Comparison of ENCODE assay signal across 11 cellular contexts in genomic region chr10:127715782-127716378, GRCh38. TPM values are rescaled to one million over a fixed set of nuclear protein-coding genes. Genes with fewer than 3 reads are reported as not detected.
A peak's percentile ranks its signal among the peaks of the same experiment; 100 is the strongest.
DNase-seq lines count a peak whose midpoint lies in the region; ATAC-seq and TF ChIP-seq lines count a peak whose summit lies in the region.
"Had no signal": no experiment of that assay in that cellular context is flagged by ENCODE, and none has a peak within 500 bp of the region (broad histone marks: within the 10 kb centered on the region; RNA-seq: fewer than 3 reads in every experiment).

No MANE protein-coding gene starts in this region.

- H3K9me3 ChIP-seq in left lung = no peaks in the 10 kb centered on the region
- no peaks in the 10 kb centered on the region for H3K9me3 ChIP-seq in sigmoid colon
- H3K9me3 ChIP-seq: neutrophil had no signal

- H3K27ac ChIP-seq in VCaP (no peak overlapping the region), left lung (no peak overlapping the region), sigmoid colon (no peak overlapping the region)
- H3K27ac ChIP-seq: neutrophil had no signal

- TF ChIP-seq CTCF in GM20000 (IDR thresholded peaks at IDR 0.05; ENCODE audit: extremely low read depth, missing control alignments) (no peak), VCaP (conservative IDR thresholded peaks at IDR 0.05) (peak; percentile 69), left lung (IDR thresholded peaks at IDR 0.05) (peak in 1 of 2 donors; percentile 41), sigmoid colon (IDR thresholded peaks at IDR 0.05) (peak in 2 of 4 experiments; percentile 11 to 12)

- H3K4me1 ChIP-seq in left lung (no peaks in the 10 kb centered on the region), sigmoid colon (no peaks in the 10 kb centered on the region)

- H3K36me3 ChIP-seq in left lung (no peaks in the 10 kb centered on the region), sigmoid colon (no peaks in the 10 kb centered on the region)
- H3K36me3 ChIP-seq: neutrophil had no signal

- no peak for TF ChIP-seq EP300 in sigmoid colon (IDR thresholded peaks at IDR 0.05)

- H3K27me3 ChIP-seq in left lung (no peaks in the 10 kb centered on the region), sigmoid colon (no peaks in the 10 kb centered on the region)
- H3K27me3 ChIP-seq: neutrophil had no signal

- no peak for TF ChIP-seq POLR2A in sigmoid colon (IDR thresholded peaks at IDR 0.05)

- H3K4me3 ChIP-seq in left lung (no peak overlapping the region), sigmoid colon (no peak overlapping the region)
- H3K4me3 ChIP-seq: K562 had no signal

- DNase-seq in Ammon's horn (ENCODE audit: low spot score) (peak; percentile 59), GM20000 (ENCODE audit: low spot score) (peak; percentile 21), left lung (no peak), NCI-H524 treated with DMSO at 0.1 percent for 48 hours (lab: John Stamatoyannopoulos, UW) (no peak), sigmoid colon (no peak)
- DNase-seq: activated naive CD4-positive, alpha-beta T cell treated with anti-CD3 and anti-CD28 coated beads for 36 hours had no signal

- 41 to 57% methylated on average over 3 of the region's 3 CpGs for WGBS in sigmoid colon, 2 donors

- peak; percentile 39 for ATAC-seq in left lung
- ATAC-seq in HG03439 (IDR thresholded peaks at IDR 0.05; ENCODE audit: unreplicated experiment) = no peak
- no peak for ATAC-seq in HG03354 (IDR thresholded peaks at IDR 0.05; ENCODE audit: poor library complexity, severe bottlenecking, unreplicated experiment)
- ATAC-seq: K562 had no signal

- intact Hi-C loops in left lung (cut with DNase I) (loop anchor here in 1 of 2 donors (10.0 kb wide), 1 partner anchor 139 kb away; no protein-coding TSS in a partner anchor), sigmoid colon (cut with DNase I) (loop anchor here (2.0 kb wide), 1 partner anchor 137 kb away; no protein-coding TSS in a partner anchor)

RNA-seq across cellular contexts. Expression of gene FOXI2, which starts 21.1 kb away (rescaled TPM):
- not detected for total RNA-seq in left lung
- total RNA-seq in sigmoid colon = under 1 TPM in 1 of 4 donors, not detected in 3; 0.36 TPM
- under 1 TPM in 1 of 3 donors, not detected in 2; 0.15 TPM for polyA plus RNA-seq in sigmoid colon
- total RNA-seq: activated naive CD4-positive, alpha-beta T cell treated with anti-CD3 and anti-CD28 coated beads for 36 hours; K562 had no signal
- polyA plus RNA-seq: K562 had no signal

Comparison
In these comparisons a context has a peak if more than half of its experiments do, and no peak if none do; other contexts are left out.
1. DNase-seq: peak in Ammon's horn (single experiment) and GM20000 (single experiment); none in left lung (0 of 2), NCI-H524 treated with DMSO at 0.1 percent for 48 hours (single experiment) and sigmoid colon (single experiment).